In genomic region chr5:78809444-78809843, GRCh38 we compare ENCODE assay signal across 1 cellular context.
TF ChIP-seq lines count a peak whose summit lies in the region.

No MANE protein-coding gene starts in this region.

TF ChIP-seq in H1, 55 proteins besides CTCF, POLR2A, EP300 and RAD21:
- TF ChIP-seq RXRA (IDR thresholded peaks at IDR 0.05; ENCODE audit: insufficient read depth, low read depth, low read length): no peak
- TF ChIP-seq JUND (IDR thresholded peaks at IDR 0.05; ENCODE audit: low read length): no peak
- TF ChIP-seq TCF12 (IDR thresholded peaks at IDR 0.05; ENCODE audit: low read depth, low read length): no peak
- TF ChIP-seq FOSL1 (IDR thresholded peaks at IDR 0.05; ENCODE audit: insufficient read depth, low read depth, low read length): no peak
